In genomic region chr3:42491876-42492507, GRCh38 we compare ENCODE assay signal across 15 cellular contexts. TPM values are rescaled to one million over a fixed set of nuclear protein-coding genes. Genes with fewer than 3 reads are reported as not detected.
DNase-seq lines count a peak whose midpoint lies in the region; ATAC-seq and TF ChIP-seq lines count a peak whose summit lies in the region.
"Had no signal": no experiment of that assay in that cellular context is flagged by ENCODE, and none has a peak within 500 bp of the region (broad histone marks: within the 10 kb centered on the region; RNA-seq: fewer than 3 reads in every experiment).

No MANE protein-coding gene starts in this region.

- ATAC-seq in lung (ENCODE audit: insufficient read depth, low FRiP score) (no peak), GM18520 (IDR thresholded peaks at IDR 0.05; ENCODE audit: unreplicated experiment) (no peak), GM21526 (IDR thresholded peaks at IDR 0.05; ENCODE audit: low FRiP score, unreplicated experiment) (no peak), GM18907 (IDR thresholded peaks at IDR 0.05; ENCODE audit: unreplicated experiment) (no peak)
- ATAC-seq in activated CD8-positive, alpha-beta T cell treated with anti-CD3 and anti-CD28 coated beads for 36 hours = no peak
- ATAC-seq: Panc1; stimulated activated effector memory CD8-positive, alpha-beta T cell treated with anti-CD3 and anti-CD28 coated beads, Interleukin-12 subunit alpha, Interleukin-12 subunit beta, amount 100 ng/mL, for 72 hours had no signal

- H3K4me3 ChIP-seq in lung = no peak overlapping the region

- in situ Hi-C loops in GM13976 (cut with MboI; ENCODE audit: low sequenced_read_pairs, unreplicated experiment) = no loop called here

- no peaks in the 10 kb centered on the region for H3K9me3 Mint-ChIP-seq in activated CD8-positive, alpha-beta T cell treated with anti-CD3 and anti-CD28 coated beads for 36 hours
- H3K9me3 Mint-ChIP-seq: stimulated activated effector memory CD8-positive, alpha-beta T cell treated with anti-CD3 and anti-CD28 coated beads, Interleukin-12 subunit alpha, Interleukin-12 subunit beta, amount 100 ng/mL, for 72 hours had no signal

- H3K36me3 Mint-ChIP-seq in activated CD8-positive, alpha-beta T cell treated with anti-CD3 and anti-CD28 coated beads for 36 hours (ENCODE audit: low read depth) = no peaks in the 10 kb centered on the region
- H3K36me3 Mint-ChIP-seq: stimulated activated effector memory CD8-positive, alpha-beta T cell treated with anti-CD3 and anti-CD28 coated beads, Interleukin-12 subunit alpha, Interleukin-12 subunit beta, amount 100 ng/mL, for 72 hours had no signal

- peak overlapping the region in 1 of 2 donors; percentile 35 for H3K27ac ChIP-seq in lung (ENCODE audit: low read depth in 1 of 2, low read length in 1 of 2)

- intact Hi-C loops in activated CD8-positive, alpha-beta T cell treated with anti-CD3 and anti-CD28 coated beads for 36 hours (cut with micrococcal nuclease) = no loop called here

- no peaks in the 10 kb centered on the region for H3K27me3 ChIP-seq in lung (ENCODE audit: control insufficient read depth, insufficient read depth)

- no peak for TF ChIP-seq CTCF in GM13976 (IDR thresholded peaks at IDR 0.05; ENCODE audit: borderline replicate concordance, control extremely low read depth, extremely low read depth, insufficient read depth, missing control alignments)
- TF ChIP-seq CTCF in lung (IDR thresholded peaks at IDR 0.05; ENCODE audit: control extremely low read depth, extremely low read depth) = no peak
- TF ChIP-seq CTCF in activated CD8-positive, alpha-beta T cell treated with anti-CD3 and anti-CD28 coated beads for 36 hours (IDR thresholded peaks at IDR 0.05) = no peak

- no peak overlapping the region for H3K4me3 Mint-ChIP-seq in activated CD8-positive, alpha-beta T cell treated with anti-CD3 and anti-CD28 coated beads for 36 hours
- H3K4me3 Mint-ChIP-seq: stimulated activated effector memory CD8-positive, alpha-beta T cell treated with anti-CD3 and anti-CD28 coated beads, Interleukin-12 subunit alpha, Interleukin-12 subunit beta, amount 100 ng/mL, for 72 hours had no signal

- CTCF ChIA-PET in activated CD8-positive, alpha-beta T cell treated with anti-CD3 and anti-CD28 coated beads for 36 hours (lab: Charles Lee) = interaction anchor here (3.4 kb wide), 1 partner anchor 10 kb away, joined by 14 read pairs; the partner anchor contains the start of gene VIPR1

- peaks cover 0 to 25% of the 10 kb centered on the region in 2 donors for H3K4me1 ChIP-seq in lung (ENCODE audit: control insufficient read depth in 2 of 2, insufficient read depth in 2 of 2, low read length in 2 of 2)

- POLR2A ChIA-PET in activated CD8-positive, alpha-beta T cell treated with anti-CD3 and anti-CD28 coated beads for 36 hours (lab: Charles Lee) = no interaction called here

- no peaks in the 10 kb centered on the region for H3K36me3 ChIP-seq in lung (ENCODE audit: control insufficient read depth in 2 of 2, insufficient read depth in 2 of 2, low read length in 2 of 2)

- H3K9me3 ChIP-seq in lung (ENCODE audit: control insufficient read depth in 2 of 2, insufficient read depth in 1 of 2, low read length in 1 of 2) = no peaks in the 10 kb centered on the region

- no peaks in the 10 kb centered on the region for H3K4me1 Mint-ChIP-seq in activated CD8-positive, alpha-beta T cell treated with anti-CD3 and anti-CD28 coated beads for 36 hours (ENCODE audit: low read depth)

- 48 to 59% methylated on average over 3 of the region's 3 CpGs for WGBS in lung, 2 donors

- DNase-seq in AML-193 (lab: John Stamatoyannopoulos, UW) (peak; percentile 57 to 62), GM13976 (ENCODE audit: low spot score) (peak; percentile 1), UCSD-AML1 (lab: John Stamatoyannopoulos, UW; ENCODE audit: unreplicated experiment) (peak; percentile 43), lung (ENCODE audit: low spot score) (peak; percentile 26)
- no peak for DNase-seq in activated CD8-positive, alpha-beta T cell treated with anti-CD3 and anti-CD28 coated beads for 36 hours
- DNase-seq: activated naive CD4-positive, alpha-beta T cell treated with anti-CD3 and anti-CD28 coated beads, Interleukin-2, amount 50 U/mL, for 16 hours; retina; T-helper 2 cell had no signal

- no peak overlapping the region for H3K27ac Mint-ChIP-seq in activated CD8-positive, alpha-beta T cell treated with anti-CD3 and anti-CD28 coated beads for 36 hours
- H3K27ac Mint-ChIP-seq: stimulated activated effector memory CD8-positive, alpha-beta T cell treated with anti-CD3 and anti-CD28 coated beads, Interleukin-12 subunit alpha, Interleukin-12 subunit beta, amount 100 ng/mL, for 72 hours had no signal

- no peaks in the 10 kb centered on the region for H3K27me3 Mint-ChIP-seq in activated CD8-positive, alpha-beta T cell treated with anti-CD3 and anti-CD28 coated beads for 36 hours

RNA-seq across cellular contexts. Expression of gene VIPR1, which starts 10.5 kb away (rescaled TPM):
- total RNA-seq in lung = 10 to 100 TPM; 24.8 to 77.0 TPM
- 10 to 100 TPM; 52.9 to 89.8 TPM for polyA plus RNA-seq in lung
- total RNA-seq in activated CD8-positive, alpha-beta T cell treated with anti-CD3 and anti-CD28 coated beads for 36 hours = 1 to 10 TPM; 8.5 to 9.0 TPM
- total RNA-seq: myocyte had no signal
- polyA plus RNA-seq: BJ had no signal
